ENCODE assay signal across 25 cellular contexts in the genomic region with DNA sequence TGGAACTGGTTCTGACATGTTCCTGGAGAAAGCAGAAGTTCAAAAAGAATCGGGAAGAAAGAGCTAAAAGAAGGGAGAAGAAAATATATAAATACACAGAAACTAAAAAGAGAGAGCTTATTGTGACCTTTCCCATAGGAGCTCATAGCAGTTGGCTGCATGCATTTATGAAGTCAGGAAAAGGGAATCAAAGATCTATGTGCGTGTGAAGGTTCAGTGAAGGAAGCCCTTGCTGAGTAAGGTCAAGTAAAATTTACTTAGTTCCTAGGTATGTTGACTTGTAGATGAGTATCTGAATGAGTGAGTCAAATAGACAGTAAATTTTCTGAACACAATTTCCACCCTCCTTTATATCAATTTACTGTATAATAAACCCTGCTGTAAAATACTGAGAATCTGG.
DNase-seq lines count a peak whose midpoint lies in the region; ATAC-seq, FAIRE-seq and TF ChIP-seq lines count a peak whose summit lies in the region.
"Had no signal": no experiment of that assay in that cellular context is flagged by ENCODE, and none has a peak within 500 bp of the region (broad histone marks: within the 10 kb centered on the region; RNA-seq: fewer than 3 reads in every experiment).

No MANE protein-coding gene starts in this region.

- no TSS peak for BruUV-seq in Panc1 (replicated peaks; lab: Mats Ljungman, UMichigan)

- TF ChIP-seq POLR2A in A549 (IDR thresholded peaks at IDR 0.05; ENCODE audit: low read length) = no peak

- ATAC-seq in A549 = peak in 1 of 2 experiments; percentile 86; a peak in 3 of 6 replicates
- peak; percentile 89 for ATAC-seq in Panc1
- no peak for ATAC-seq in GM21528 (IDR thresholded peaks at IDR 0.05; ENCODE audit: low FRiP score, unreplicated experiment)
- no peak for ATAC-seq in HG03025 (IDR thresholded peaks at IDR 0.05; ENCODE audit: low FRiP score, unreplicated experiment)
- ATAC-seq: T-cell had no signal

- H3K36me3 ChIP-seq in Panc1 (ENCODE audit: control insufficient read depth, insufficient read depth, low read length) (no peaks in the 10 kb centered on the region), hepatocyte (replicated peaks; ENCODE audit: insufficient read depth, low read depth) (no peaks in the 10 kb centered on the region)
- H3K36me3 ChIP-seq: BLaER1 treated with 17β-estradiol and CSF1 and Interleukin-3, amounts not matched to agents 10 nM and 100 nM; HAP-1; Peyer's patch had no signal

- no peak for TF ChIP-seq CTCF in A549 (IDR thresholded peaks at IDR 0.05)
- TF ChIP-seq CTCF in Panc1 (IDR thresholded peaks at IDR 0.05) = no peak
- TF ChIP-seq CTCF in hepatocyte (IDR thresholded peaks at IDR 0.05; ENCODE audit: poor library complexity) = no peak

- no peak for TF ChIP-seq RAD21 in A549 (conservative IDR thresholded peaks at IDR 0.05 in 1 of 2, IDR thresholded peaks at IDR 0.05 in 1 of 2)

- no peaks in the 10 kb centered on the region for H4K20me1 ChIP-seq in hepatocyte (ENCODE audit: insufficient read depth, poor library complexity, severe bottlenecking)
- H4K20me1 ChIP-seq: BLaER1 treated with 17β-estradiol and CSF1 and Interleukin-3, amounts not matched to agents 10 nM and 100 nM had no signal

- intact Hi-C loops in Panc1 (cut with micrococcal nuclease; ENCODE audit: unreplicated experiment) = no loop called here

- peak in 1 of 2 experiments; percentile 75 for DNase-seq in A549 (ENCODE audit: low read depth in 1 of 2, low spot score in 1 of 2)
- peak; percentile 73 for DNase-seq in KBM-7
- DNase-seq in Panc1 (ENCODE audit: low read depth, low spot score) = peak; percentile 57
- DNase-seq in hepatocyte (ENCODE audit: low spot score) = no peak
- no peak for DNase-seq in T-helper 9 cell
- DNase-seq: CD8-positive, alpha-beta memory T cell; DMS79; GM23248; IMR-90; Karpas-422; MM.1S; NCI-H1417; NCI-H187; NCI-H2227 treated with DMSO at 0.1 percent for 48 hours; NCI-H510A treated with DMSO at 0.1 percent for 48 hours; NCI-H774; Peyer's patch; SK-N-SH; T-cell had no signal

- H3K9me2 ChIP-seq in hepatocyte (replicated peaks; ENCODE audit: insufficient read depth) = no peaks in the 10 kb centered on the region
- H3K9me2 ChIP-seq: SK-N-SH had no signal

- in situ Hi-C loops in KBM-7 (cut with MboI; ENCODE audit: low pct_unique_long_range_greater_than_20kb, low sequenced_read_pairs) = no loop called here
- in situ Hi-C loops in Panc1 (cut with HindIII; ENCODE audit: low pct_unique_long_range_greater_than_20kb, low sequenced_read_pairs) = no loop called here

- no peaks in the 10 kb centered on the region for H3K27me3 ChIP-seq in Panc1 (ENCODE audit: control insufficient read depth, insufficient read depth, low read length)
- no peaks in the 10 kb centered on the region for H3K27me3 ChIP-seq in hepatocyte
- H3K27me3 ChIP-seq: BLaER1 treated with 17β-estradiol and CSF1 and Interleukin-3, amounts not matched to agents 10 nM and 100 nM; Peyer's patch had no signal

- no peak overlapping the region; the same call in 2 of the 3 replicates for H3K4me3 ChIP-seq in A549
- no peak overlapping the region for H3K4me3 ChIP-seq in Panc1 (ENCODE audit: low read depth in 2 of 2, low read length in 2 of 2)
- no peak overlapping the region for H3K4me3 ChIP-seq in hepatocyte
- H3K4me3 ChIP-seq: BLaER1 treated with 17β-estradiol and CSF1 and Interleukin-3, amounts not matched to agents 10 nM and 100 nM; GM23248; HAP-1; Peyer's patch had no signal

- no peak for FAIRE-seq in A549 (lab: Jason Lieb, UNC)
- FAIRE-seq: GM19239, HTR-8/SVneo had no signal

- peaks cover 5% of the 10 kb centered on the region; the same call in 2 of the 3 replicates for H3K4me1 ChIP-seq in A549
- H3K4me1 ChIP-seq in Panc1 (ENCODE audit: control insufficient read depth, insufficient read depth, low read length) = no peaks in the 10 kb centered on the region
- H3K4me1 ChIP-seq in hepatocyte (ENCODE audit: insufficient read depth) = peaks cover 3% of the 10 kb centered on the region
- H3K4me1 ChIP-seq: HAP-1, Peyer's patch had no signal

- H3K79me2 ChIP-seq in hepatocyte = no peaks in the 10 kb centered on the region

- 7% methylated on average over 2 of the region's 2 CpGs for WGBS in A549 (ENCODE audit: missing lambda C conversion rate)
- 67% methylated on average over 2 of the region's 2 CpGs for WGBS in hepatocyte (ENCODE audit: low lambda C conversion rate, missing lambda C conversion rate)

- TF ChIP-seq EP300 in A549 (IDR thresholded peaks at IDR 0.05) = no peak

- CTCF ChIA-PET in A549 (lab: Yijun Ruan, JAX) = interaction anchor here (0.9 to 1.1 kb wide), 2 partner anchors 15 to 872 kb away, joined by 3 to 4 read pairs; no protein-coding TSS in a partner anchor
- CTCF ChIA-PET in Panc1 (lab: Charles Lee) = no interaction called here

- H3K4me2 ChIP-seq in A549 = peak overlapping the region; percentile 21
- H3K4me2 ChIP-seq in hepatocyte = no peak overlapping the region
- H3K4me2 ChIP-seq: SK-N-SH had no signal

- H3K9me3 ChIP-seq in A549 (no peaks in the 10 kb centered on the region), Panc1 (ENCODE audit: control insufficient read depth, insufficient read depth, low read depth, low read length) (no peaks in the 10 kb centered on the region; the same call in 1 of the 2 replicates), hepatocyte (ENCODE audit: low read depth) (no peaks in the 10 kb centered on the region)
- H3K9me3 ChIP-seq: BLaER1 treated with 17β-estradiol and CSF1 and Interleukin-3, amounts not matched to agents 10 nM and 100 nM; HAP-1; Peyer's patch; SK-N-SH had no signal

- H3K27ac ChIP-seq in A549 (peak overlapping the region in 1 of 2 experiments; percentile 38; a peak in 2 of 6 replicates), Panc1 (ENCODE audit: low read length) (peak overlapping the region; percentile 34; the same call in 1 of the 2 replicates), hepatocyte (peak overlapping the region; percentile 52)
- H3K27ac ChIP-seq: GM23248, Peyer's patch had no signal

- no peak overlapping the region for H2AFZ ChIP-seq in hepatocyte
- H2AFZ ChIP-seq: GM23248 had no signal

- POLR2A ChIA-PET in A549 (lab: Yijun Ruan, JAX) = no interaction called here
- POLR2A ChIA-PET in Panc1 (lab: Charles Lee) = no interaction called here

TF ChIP-seq in A549, 52 proteins besides CTCF, POLR2A, EP300 and RAD21:
- TF ChIP-seq GATA3 (IDR thresholded peaks at IDR 0.05; ENCODE audit: borderline replicate concordance) (peak; percentile 74), CBX8 (IDR thresholded peaks at IDR 0.05) (no peak)

Comparison
In these comparisons a context has a peak if more than half of its experiments do, and no peak if none do; other contexts are left out.
1. DNase-seq: peak in KBM-7 (single experiment) and Panc1 (single experiment); none in hepatocyte (single experiment) and T-helper 9 cell (single experiment).